Comparison of ENCODE assay signal across 1 cellular context in the genomic region with DNA sequence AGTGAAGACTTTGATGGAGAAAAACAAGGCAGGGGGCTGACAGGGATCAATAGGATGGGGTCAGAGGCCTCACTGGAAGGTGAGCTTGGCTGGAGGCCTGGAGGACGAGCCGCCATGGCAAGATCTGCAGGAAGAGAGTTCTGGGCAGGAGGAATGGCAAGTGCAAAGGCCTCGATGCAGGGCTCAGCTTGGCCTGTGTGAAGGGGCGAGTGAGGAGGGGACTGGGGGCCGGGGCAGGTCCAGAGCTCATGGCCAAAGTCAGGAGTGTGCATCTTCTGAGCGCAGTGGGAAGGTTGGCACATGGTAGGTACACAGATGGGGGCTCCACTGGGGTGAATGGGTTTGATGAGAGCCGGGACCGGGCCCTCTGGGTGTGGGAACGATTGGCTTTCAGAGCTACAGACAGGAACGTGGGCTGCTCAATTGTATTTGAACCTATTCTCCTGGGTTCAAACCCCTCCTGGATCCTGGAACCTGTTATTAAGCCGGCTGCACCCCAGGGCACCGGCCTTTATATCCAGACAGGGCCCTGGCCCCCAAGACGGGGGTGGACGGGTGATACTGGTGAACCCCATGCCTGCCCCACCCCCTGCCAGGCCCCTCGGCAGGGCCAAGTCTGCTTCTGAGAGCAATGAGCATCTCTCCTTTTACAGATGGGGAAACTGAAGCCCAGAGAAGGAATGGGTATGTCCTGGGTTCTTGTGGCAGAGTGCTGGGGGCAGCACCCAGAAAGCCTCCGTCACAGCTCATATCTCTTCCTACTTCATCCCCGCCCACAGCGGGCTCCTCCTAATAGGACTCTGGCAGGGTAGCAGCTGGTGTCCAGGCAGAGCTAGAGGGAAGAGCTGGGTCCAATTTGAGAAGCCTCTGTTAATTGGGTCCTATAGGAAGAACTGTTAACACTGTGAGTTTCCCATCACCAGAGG.
TF ChIP-seq lines count a peak whose summit lies in the region.

No MANE protein-coding gene starts in this region.

TF ChIP-seq in IMR-90, 13 proteins besides CTCF, POLR2A, EP300 and RAD21:
- TF ChIP-seq, protein P1, sequence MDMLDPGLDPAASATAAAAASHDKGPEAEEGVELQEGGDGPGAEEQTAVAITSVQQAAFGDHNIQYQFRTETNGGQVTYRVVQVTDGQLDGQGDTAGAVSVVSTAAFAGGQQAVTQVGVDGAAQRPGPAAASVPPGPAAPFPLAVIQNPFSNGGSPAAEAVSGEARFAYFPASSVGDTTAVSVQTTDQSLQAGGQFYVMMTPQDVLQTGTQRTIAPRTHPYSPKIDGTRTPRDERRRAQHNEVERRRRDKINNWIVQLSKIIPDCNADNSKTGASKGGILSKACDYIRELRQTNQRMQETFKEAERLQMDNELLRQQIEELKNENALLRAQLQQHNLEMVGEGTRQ (IDR thresholded peaks at IDR 0.05; ENCODE audit: low read depth, low read length) = no peak
- TF ChIP-seq MAFK (IDR thresholded peaks at IDR 0.05; ENCODE audit: low read depth, low read length) = no peak
- TF ChIP-seq FOS (IDR thresholded peaks at IDR 0.05; ENCODE audit: low read depth, low read length) = no peak
- no peak for TF ChIP-seq CEBPB (IDR thresholded peaks at IDR 0.05; ENCODE audit: low read depth, low read length)
- TF ChIP-seq MXI1 (IDR thresholded peaks at IDR 0.05; ENCODE audit: borderline replicate concordance, low read depth, low read length) = no peak
- TF ChIP-seq SMC3 (IDR thresholded peaks at IDR 0.05; ENCODE audit: low read depth, low read length) = no peak
- TF ChIP-seq RFX5 (IDR thresholded peaks at IDR 0.05; ENCODE audit: low read depth, low read length) = no peak
